ENCODE assay signal across 15 cellular contexts in genomic region chr2:31997653-31998052, GRCh38. TPM values are rescaled to one million over a fixed set of nuclear protein-coding genes. Genes with fewer than 3 reads are reported as not detected.
DNase-seq lines count a peak whose midpoint lies in the region; ATAC-seq and TF ChIP-seq lines count a peak whose summit lies in the region.
"Had no signal": no experiment of that assay in that cellular context is flagged by ENCODE, and none has a peak within 500 bp of the region (broad histone marks: within the 10 kb centered on the region; RNA-seq: fewer than 3 reads in every experiment).

No MANE protein-coding gene starts in this region.

- no peak overlapping the region for H3K4me3 ChIP-seq in BLaER1
- H3K4me3 ChIP-seq in fibroblast of pulmonary artery (replicated peaks; ENCODE audit: low read depth, low read length) = no peak overlapping the region
- no peak overlapping the region for H3K4me3 ChIP-seq in uterus
- H3K4me3 ChIP-seq: prostate gland, stomach had no signal

- intact Hi-C loops in uterus (cut with DNase I; ENCODE audit: low total_unique reads) = no loop called here

- peaks cover 37% of the 10 kb centered on the region for H3K4me1 Mint-ChIP-seq in T-helper 2 cell treated with Interferon-gamma antibody and Interleukin-4, amounts not matched to agents 5 μg/mL and 100 μg/mL, for 36 hours (ENCODE audit: low read depth)

- peaks cover 8% of the 10 kb centered on the region for H3K36me3 Mint-ChIP-seq in T-helper 2 cell treated with Interferon-gamma antibody and Interleukin-4, amounts not matched to agents 5 μg/mL and 100 μg/mL, for 36 hours (ENCODE audit: low read depth)

- no peaks in the 10 kb centered on the region for H3K9me3 Mint-ChIP-seq in T-helper 2 cell treated with Interferon-gamma antibody and Interleukin-4, amounts not matched to agents 5 μg/mL and 100 μg/mL, for 36 hours
- H3K9me3 Mint-ChIP-seq: T-helper 1 cell treated with Interleukin-12 subunit alpha and Interleukin-12 subunit beta and Interleukin-4 antibody, amounts not matched to agents 30 μg/mL and 1 μg/mL, for 36 hours had no signal

- H3K36me3 ChIP-seq in BLaER1 (peaks cover 19% of the 10 kb centered on the region), uterus (no peaks in the 10 kb centered on the region)
- H3K36me3 ChIP-seq: brain microvascular endothelial cell, prostate gland, stomach had no signal

- no peak overlapping the region for H3K27ac ChIP-seq in BLaER1
- no peak overlapping the region for H3K27ac ChIP-seq in uterus
- H3K27ac ChIP-seq: brain microvascular endothelial cell, prostate gland, stomach had no signal

- H3K4me2 ChIP-seq in BLaER1 = peak overlapping the region; percentile 56

- peak overlapping the region; percentile 28 for H3K4me3 Mint-ChIP-seq in T-helper 2 cell treated with Interferon-gamma antibody and Interleukin-4, amounts not matched to agents 5 μg/mL and 100 μg/mL, for 36 hours
- H3K4me3 Mint-ChIP-seq: T-helper 1 cell treated with Interleukin-12 subunit alpha and Interleukin-12 subunit beta and Interleukin-4 antibody, amounts not matched to agents 30 μg/mL and 1 μg/mL, for 36 hours had no signal

- no peak for DNase-seq in T-helper 2 cell treated with Interferon-gamma antibody and Interleukin-4, amounts not matched to agents 5 μg/mL and 100 μg/mL, for 36 hours (ENCODE audit: low spot score)
- peak; percentile 45 for DNase-seq in fibroblast of pulmonary artery (ENCODE audit: low read depth)
- no peak for DNase-seq in RPMI8226
- no peak for DNase-seq in SHP77 (lab: John Stamatoyannopoulos, UW)
- DNase-seq in uterus = no peak
- DNase-seq: brain microvascular endothelial cell, HCEC 1CT, mesendoderm, NCI-H187 treated with DMSO at 0.1 percent for 48 hours, stomach had no signal

- ATAC-seq in GM18907 (IDR thresholded peaks at IDR 0.05; ENCODE audit: unreplicated experiment) (peak; percentile 63), GM21528 (IDR thresholded peaks at IDR 0.05; ENCODE audit: low FRiP score, unreplicated experiment) (no peak)

- no peak overlapping the region for H3K9ac ChIP-seq in BLaER1

- peak overlapping the region; percentile 38 for H3K27ac Mint-ChIP-seq in T-helper 2 cell treated with Interferon-gamma antibody and Interleukin-4, amounts not matched to agents 5 μg/mL and 100 μg/mL, for 36 hours
- H3K27ac Mint-ChIP-seq: T-helper 1 cell treated with Interleukin-12 subunit alpha and Interleukin-12 subunit beta and Interleukin-4 antibody, amounts not matched to agents 30 μg/mL and 1 μg/mL, for 36 hours had no signal

- TF ChIP-seq CTCF in fibroblast of pulmonary artery (IDR thresholded peaks at IDR 0.05; ENCODE audit: low read length, missing control alignments) (no peak), uterus (IDR thresholded peaks at IDR 0.05) (no peak)

- H3K4me1 ChIP-seq in BLaER1 (peaks cover 42% of the 10 kb centered on the region), uterus (no peaks in the 10 kb centered on the region)
- H3K4me1 ChIP-seq: prostate gland had no signal

- no peak for TF ChIP-seq POLR2A in uterus (IDR thresholded peaks at IDR 0.05)

- H4K20me1 ChIP-seq in BLaER1 = peaks cover 97% of the 10 kb centered on the region

- H3K27me3 ChIP-seq in BLaER1 (no peaks in the 10 kb centered on the region), uterus (no peaks in the 10 kb centered on the region)
- H3K27me3 ChIP-seq: brain microvascular endothelial cell, stomach had no signal

- H3K9me3 ChIP-seq in BLaER1 (peaks cover 2% of the 10 kb centered on the region; the same call in 1 of the 2 replicates), uterus (no peaks in the 10 kb centered on the region)
- H3K9me3 ChIP-seq: prostate gland, stomach had no signal

- H3K27me3 Mint-ChIP-seq in T-helper 2 cell treated with Interferon-gamma antibody and Interleukin-4, amounts not matched to agents 5 μg/mL and 100 μg/mL, for 36 hours (ENCODE audit: low read depth) = no peaks in the 10 kb centered on the region

RNA-seq across cellular contexts. Expression of gene MEMO1, which starts 13.2 kb away (rescaled TPM):
- total RNA-seq in uterus = 10 to 100 TPM in 3 of 4 donors, 1 to 10 TPM in 1; 7.9 to 51.1 (median 23.3) TPM

RNA-seq across cellular contexts. Expression of gene DPY30, which starts 42.0 kb away (rescaled TPM):
- 100 to 1,000 TPM in 1 of 4 donors, 10 to 100 TPM in 3; 37.1 to 165 (median 43.4) TPM for total RNA-seq in uterus
